In the genomic region with DNA sequence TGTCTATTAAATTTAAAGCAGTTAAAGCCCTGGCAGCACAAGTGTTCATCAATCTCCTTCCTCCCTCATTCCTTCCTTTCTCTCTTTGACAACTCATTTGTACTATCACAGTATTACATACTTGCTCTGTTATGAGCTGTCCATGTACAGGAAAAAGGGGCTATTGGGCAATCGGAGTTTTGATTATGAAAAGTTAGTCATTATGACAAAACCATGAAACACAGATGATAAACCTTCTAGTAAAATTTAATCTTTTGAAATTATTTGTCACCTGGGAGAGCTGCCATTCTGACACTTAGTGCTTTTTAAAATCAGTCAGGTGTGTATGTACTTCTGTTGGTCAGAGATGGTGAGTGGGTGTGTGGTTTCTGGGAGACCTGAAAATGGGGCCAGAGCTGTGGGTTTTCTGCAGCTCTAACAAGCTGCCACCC, we compare ENCODE assay signal across 9 cellular contexts. TPM values are rescaled to one million over a fixed set of nuclear protein-coding genes. Genes with fewer than 3 reads are reported as not detected.
DNase-seq lines count a peak whose midpoint lies in the region; ATAC-seq, FAIRE-seq and TF ChIP-seq lines count a peak whose summit lies in the region.
"Had no signal": no experiment of that assay in that cellular context is flagged by ENCODE, and none has a peak within 500 bp of the region (broad histone marks: within the 10 kb centered on the region; RNA-seq: fewer than 3 reads in every experiment).

No MANE protein-coding gene starts in this region.

- no peaks in the 10 kb centered on the region for H3K36me3 Mint-ChIP-seq in activated T-helper 2 cell treated with anti-CD3 and anti-CD28 coated beads, Interferon-gamma antibody, Interleukin-2, Interleukin-4, amounts not matched to agents 10 μg/mL and 5 μg/mL and 100 μg/mL, durations not matched to agents 14 hours and 24 hours and 36 hours (ENCODE audit: low read depth)

- FAIRE-seq in A549 (lab: Jason Lieb, UNC): no peak

- H3K9me3 ChIP-seq in A549: no peaks in the 10 kb centered on the region
- no peaks in the 10 kb centered on the region for H3K9me3 ChIP-seq in HAP-1

- H3K4me3 ChIP-seq in A549: no peak overlapping the region
- no peak overlapping the region for H3K4me3 ChIP-seq in astrocyte of the spinal cord (ENCODE audit: low read depth, low read length)
- H3K4me3 ChIP-seq in HAP-1: no peak overlapping the region

- peaks cover 55% of the 10 kb centered on the region for H3K4me1 Mint-ChIP-seq in activated T-helper 2 cell treated with anti-CD3 and anti-CD28 coated beads, Interferon-gamma antibody, Interleukin-2, Interleukin-4, amounts not matched to agents 10 μg/mL and 5 μg/mL and 100 μg/mL, durations not matched to agents 14 hours and 24 hours and 36 hours (ENCODE audit: low read depth)

- H3K27ac ChIP-seq in A549: peak overlapping the region; percentile 57 to 65; a peak in 3 of 6 replicates

- no peaks in the 10 kb centered on the region for H3K36me3 ChIP-seq in HAP-1 (replicated peaks)

- WGBS in A549 (ENCODE audit: missing lambda C conversion rate): 6% methylated on average over 1 of the region's 1 CpG

- H3K27ac Mint-ChIP-seq in activated T-helper 2 cell treated with anti-CD3 and anti-CD28 coated beads, Interferon-gamma antibody, Interleukin-2, Interleukin-4, amounts not matched to agents 10 μg/mL and 5 μg/mL and 100 μg/mL, durations not matched to agents 14 hours and 24 hours and 36 hours: no peak overlapping the region

- H3K27me3 ChIP-seq in HAP-1 (ENCODE audit: low read depth): no peaks in the 10 kb centered on the region

- H3K27me3 Mint-ChIP-seq in activated T-helper 2 cell treated with anti-CD3 and anti-CD28 coated beads, Interferon-gamma antibody, Interleukin-2, Interleukin-4, amounts not matched to agents 10 μg/mL and 5 μg/mL and 100 μg/mL, durations not matched to agents 14 hours and 24 hours and 36 hours (ENCODE audit: low read depth): no peaks in the 10 kb centered on the region

- CTCF ChIA-PET in A549 (lab: Yijun Ruan, JAX): interaction anchor here (0.5 to 1.1 kb wide), 5 partner anchors 20 to 332 kb away, joined by 3 read pairs; no protein-coding TSS in a partner anchor
- CTCF ChIA-PET in HEK293T (lab: Yijun Ruan, JAX): interaction anchor here (1.1 kb wide), 1 partner anchor 11 kb away, joined by 3 read pairs; no protein-coding TSS in a partner anchor

- no peak for TF ChIP-seq POLR2A in A549 (IDR thresholded peaks at IDR 0.05; ENCODE audit: low read length)

- H3K4me1 ChIP-seq in A549 (peaks cover 78% of the 10 kb centered on the region), HAP-1 (peaks cover 32% of the 10 kb centered on the region)

- POLR2A ChIA-PET in A549 (lab: Yijun Ruan, JAX) (no interaction called here), HEK293T (lab: Yijun Ruan, JAX) (no interaction called here)

- H3K9me3 Mint-ChIP-seq in activated T-helper 2 cell treated with anti-CD3 and anti-CD28 coated beads, Interferon-gamma antibody, Interleukin-2, Interleukin-4, amounts not matched to agents 10 μg/mL and 5 μg/mL and 100 μg/mL, durations not matched to agents 14 hours and 24 hours and 36 hours: no peaks in the 10 kb centered on the region

- TF ChIP-seq CTCF in A549 (IDR thresholded peaks at IDR 0.05) (no peak), astrocyte of the spinal cord (IDR thresholded peaks at IDR 0.05; ENCODE audit: low read depth, low read length) (no peak)

- DNase-seq in A549 (ENCODE audit: low read depth in 1 of 2, low spot score in 1 of 2) (peak in 1 of 2 experiments; percentile 22), astrocyte of the spinal cord (ENCODE audit: low read depth, low spot score) (peak; percentile 42), lung microvascular endothelial cell (ENCODE audit: low read depth in 2 of 2) (peak; percentile 64 to 66), C1 segment of cervical spinal cord (lab: John Stamatoyannopoulos, UW) (no peak), HAP-1 (ENCODE audit: low spot score in 2 of 2) (no peak), HEK293T (ENCODE audit: extremely low spot score) (no peak)
- no peak for DNase-seq in activated T-helper 2 cell treated with anti-CD3 and anti-CD28 coated beads, Interferon-gamma antibody, Interleukin-2, Interleukin-4, amounts not matched to agents 10 μg/mL and 5 μg/mL and 100 μg/mL, durations not matched to agents 14 hours and 24 hours and 36 hours (ENCODE audit: low spot score)
- DNase-seq: NCI-H1105 had no signal

- ATAC-seq in A549 (peak; percentile 52 to 53; a peak in 5 of 6 replicates), HG02763 (IDR thresholded peaks at IDR 0.05; ENCODE audit: unreplicated experiment) (peak; percentile 58)

- in situ Hi-C loops in astrocyte of the spinal cord (cut with HindIII; ENCODE audit: low sequenced_read_pairs): no loop called here
- in situ Hi-C loops in HAP-1 (cut with MboI; ENCODE audit: low sequenced_read_pairs): no loop called here

- TF ChIP-seq EP300 in A549 (IDR thresholded peaks at IDR 0.05): no peak

- no peak overlapping the region for H3K4me3 Mint-ChIP-seq in activated T-helper 2 cell treated with anti-CD3 and anti-CD28 coated beads, Interferon-gamma antibody, Interleukin-2, Interleukin-4, amounts not matched to agents 10 μg/mL and 5 μg/mL and 100 μg/mL, durations not matched to agents 14 hours and 24 hours and 36 hours (ENCODE audit: low read depth)

- H3K4me2 ChIP-seq in A549: peak overlapping the region; percentile 62

- intact Hi-C loops in activated T-helper 2 cell treated with anti-CD3 and anti-CD28 coated beads, Interferon-gamma antibody, Interleukin-2, Interleukin-4, amounts not matched to agents 10 μg/mL and 5 μg/mL and 100 μg/mL, durations not matched to agents 14 hours and 24 hours and 36 hours (cut with micrococcal nuclease): loop anchor here (1.0 to 5.0 kb wide), 5 partner anchors 18 to 320 kb away; partner anchors contain the start of gene MAP4K4

- TF ChIP-seq RAD21 in A549 (conservative IDR thresholded peaks at IDR 0.05 in 1 of 2, IDR thresholded peaks at IDR 0.05 in 1 of 2): no peak

TF ChIP-seq in A549, 52 proteins besides CTCF, POLR2A, EP300 and RAD21 (continues in another document):
- TF ChIP-seq, protein P1, sequence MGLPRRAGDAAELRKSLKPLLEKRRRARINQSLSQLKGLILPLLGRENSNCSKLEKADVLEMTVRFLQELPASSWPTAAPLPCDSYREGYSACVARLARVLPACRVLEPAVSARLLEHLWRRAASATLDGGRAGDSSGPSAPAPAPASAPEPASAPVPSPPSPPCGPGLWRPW (IDR thresholded peaks at IDR 0.05): 0 out of 2 replicates have a peak, but pooled peaks have one; percentile 43
- TF ChIP-seq, protein P2, sequence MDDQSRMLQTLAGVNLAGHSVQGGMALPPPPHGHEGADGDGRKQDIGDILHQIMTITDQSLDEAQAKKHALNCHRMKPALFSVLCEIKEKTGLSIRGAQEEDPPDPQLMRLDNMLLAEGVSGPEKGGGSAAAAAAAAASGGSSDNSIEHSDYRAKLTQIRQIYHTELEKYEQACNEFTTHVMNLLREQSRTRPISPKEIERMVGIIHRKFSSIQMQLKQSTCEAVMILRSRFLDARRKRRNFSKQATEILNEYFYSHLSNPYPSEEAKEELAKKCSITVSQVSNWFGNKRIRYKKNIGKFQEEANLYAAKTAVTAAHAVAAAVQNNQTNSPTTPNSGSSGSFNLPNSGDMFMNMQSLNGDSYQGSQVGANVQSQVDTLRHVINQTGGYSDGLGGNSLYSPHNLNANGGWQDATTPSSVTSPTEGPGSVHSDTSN (IDR thresholded peaks at IDR 0.05): no peak
- no peak for TF ChIP-seq ZNF302 (CRISPR knock-in tag; IDR thresholded peaks at IDR 0.05)
- no peak for TF ChIP-seq EHF (CRISPR knock-in tag; IDR thresholded peaks at IDR 0.05)
- peak; percentile 14; the same call in 1 of the 2 replicates for TF ChIP-seq FOSL2 (IDR thresholded peaks at IDR 0.05)
- 0 out of 2 replicates have a peak, but pooled peaks have one; percentile 50 for TF ChIP-seq FOSL2 (CRISPR knock-in tag; IDR thresholded peaks at IDR 0.05)
- TF ChIP-seq CEBPB (IDR thresholded peaks at IDR 0.05): peak; percentile 86 to 90
- no peak for TF ChIP-seq NPAS2 (CRISPR knock-in tag; IDR thresholded peaks at IDR 0.05; ENCODE audit: borderline replicate concordance)
- no peak for TF ChIP-seq BHLHE40 (IDR thresholded peaks at IDR 0.05; ENCODE audit: low read depth, low read length)

TF ChIP-seq in HEK293T, 16 proteins besides CTCF, POLR2A, EP300 and RAD21:
- TF ChIP-seq FOXA1 (IDR thresholded peaks at IDR 0.05): no peak
- TF ChIP-seq FOXM1 (IDR thresholded peaks at IDR 0.05; ENCODE audit: borderline replicate concordance): no peak
- TF ChIP-seq ELF4 (IDR thresholded peaks at IDR 0.05): no peak
- TF ChIP-seq L3MBTL2 (conservative IDR thresholded peaks at IDR 0.05): no peak
- no peak for TF ChIP-seq FOXK2 (IDR thresholded peaks at IDR 0.05)
- TF ChIP-seq NFRKB (IDR thresholded peaks at IDR 0.05): no peak
- TF ChIP-seq CTBP1 (IDR thresholded peaks at IDR 0.05; ENCODE audit: borderline replicate concordance): no peak
- TF ChIP-seq SP1 (IDR thresholded peaks at IDR 0.05): no peak
- TF ChIP-seq ARNT (IDR thresholded peaks at IDR 0.05): no peak
- no peak for TF ChIP-seq LEF1 (IDR thresholded peaks at IDR 0.05; ENCODE audit: borderline replicate concordance)
- no peak for TF ChIP-seq TARDBP (IDR thresholded peaks at IDR 0.05)
- no peak for TF ChIP-seq SUZ12 (IDR thresholded peaks at IDR 0.05)

RNA-seq across cellular contexts. Expression of gene MAP4K4, which starts 39.4 kb away (rescaled TPM):
- 82.2 and 91.4 TPM in 2 replicates for polyA plus RNA-seq in A549 (2011; rRNA removed)
- 34.1 and 37.0 TPM in 2 replicates for polyA plus RNA-seq in A549 (2012; cell fraction: cytosol; rRNA removed)
- polyA plus RNA-seq in A549 (2012; cell fraction: nucleus; rRNA removed): 34.7 and 47.6 TPM in 2 replicates
- polyA plus RNA-seq in A549 (2017; fragmentation: RNase III; extraction: RNeasy Plus Mini Kit Qiagen cat#74134 plus additional on column Dnase treatment): 60.8 to 69.6 TPM (median 61.9 TPM) in 3 replicates
- polyA minus RNA-seq in A549 (2011; rRNA and poly(A)+ RNA removed): 122 and 124 TPM in 2 replicates
- 67.1 and 112 TPM in 2 replicates for total RNA-seq in lung microvascular endothelial cell
- total RNA-seq in activated T-helper 2 cell treated with anti-CD3 and anti-CD28 coated beads, Interferon-gamma antibody, Interleukin-2, Interleukin-4, amounts not matched to agents 10 μg/mL and 5 μg/mL and 100 μg/mL, durations not matched to agents 14 hours and 24 hours and 36 hours: 36.8 and 40.6 TPM in 2 replicates

Comparison
In these comparisons a context has a peak if more than half of its experiments do, and no peak if none do; other contexts are left out.
1. DNase-seq: peak in astrocyte of the spinal cord (single experiment) and lung microvascular endothelial cell (2 of 2); none in C1 segment of cervical spinal cord (0 of 14), HAP-1 (0 of 2), HEK293T (single experiment) and activated T-helper 2 cell treated with anti-CD3 and anti-CD28 coated beads, Interferon-gamma antibody, Interleukin-2, Interleukin-4, amounts not matched to agents 10 μg/mL and 5 μg/mL and 100 μg/mL, durations not matched to agents 14 hours and 24 hours and 36 hours (single experiment).